ENCODE assay signal across 22 cellular contexts in the genomic region with DNA sequence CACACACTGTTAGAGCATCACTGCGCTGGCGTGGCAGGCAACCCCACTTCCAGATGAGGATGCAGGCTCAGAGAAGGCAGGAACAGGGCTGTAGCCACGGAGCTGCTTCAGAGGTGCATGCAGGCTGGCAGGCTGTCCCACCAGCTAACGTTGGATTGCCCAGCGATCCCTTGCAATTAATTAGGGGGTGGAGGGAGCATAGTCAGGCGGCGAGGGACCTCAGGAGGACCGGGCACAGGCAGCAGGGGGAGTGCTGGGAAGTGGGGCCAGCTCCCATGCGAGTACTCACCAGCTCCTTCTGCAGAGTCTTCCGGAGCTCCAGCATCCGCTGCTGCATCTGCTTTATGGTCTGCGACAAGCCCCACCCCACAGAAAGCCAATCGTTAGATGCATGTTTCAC. TPM values are rescaled to one million over a fixed set of nuclear protein-coding genes. Genes with fewer than 3 reads are reported as not detected.
A peak's percentile ranks its signal among the peaks of the same experiment; 100 is the strongest.
DNase-seq lines count a peak whose midpoint lies in the region; ATAC-seq and TF ChIP-seq lines count a peak whose summit lies in the region.
"Had no signal": no experiment of that assay in that cellular context is flagged by ENCODE, and none has a peak within 500 bp of the region (broad histone marks: within the 10 kb centered on the region; RNA-seq: fewer than 3 reads in every experiment).

No MANE protein-coding gene starts in this region.

- H3K27me3 ChIP-seq in BLaER1 (no peaks in the 10 kb centered on the region), H7 (ENCODE audit: control insufficient read depth, insufficient read depth, low read length) (no peaks in the 10 kb centered on the region), trophoblast cell (ENCODE audit: insufficient read depth, low read length) (no peaks in the 10 kb centered on the region), gastroesophageal sphincter (no peaks in the 10 kb centered on the region)

- WGBS in trophoblast cell (ENCODE audit: extremely low coverage, insufficient coverage, insufficient read length) = no CpG with 5 or more reads among the region's 13 CpGs
- 47 to 70% methylated on average over 3 to 4 of the region's 13 CpGs for WGBS in gastroesophageal sphincter (ENCODE audit: low coverage in 1 of 2), 2 donors

- H3K4me2 ChIP-seq in BLaER1 (peak overlapping the region; percentile 76), trophoblast cell (ENCODE audit: low read length) (no peak overlapping the region)

- H2AFZ ChIP-seq in trophoblast cell (ENCODE audit: insufficient read depth, low read length, poor library complexity) = no peak overlapping the region

- no peak for TF ChIP-seq EP300 in gastroesophageal sphincter (IDR thresholded peaks at IDR 0.05)

- no peak overlapping the region for H3K23ac ChIP-seq in trophoblast cell (ENCODE audit: low read length)

- H3K27ac ChIP-seq in BLaER1 (peak overlapping the region; percentile 56), trophoblast cell (ENCODE audit: low read depth, low read length) (no peak overlapping the region), gastroesophageal sphincter (no peak overlapping the region)
- H3K27ac ChIP-seq: HL-60 had no signal

- H3K79me1 ChIP-seq in trophoblast cell (ENCODE audit: low read length) = no peaks in the 10 kb centered on the region

- H3K9ac ChIP-seq in BLaER1 (peak overlapping the region; percentile 3; the same call in 1 of the 2 replicates), trophoblast cell (ENCODE audit: low read length) (no peak overlapping the region)

- no peak overlapping the region for H2BK12ac ChIP-seq in trophoblast cell (ENCODE audit: low read length)

- H3K18ac ChIP-seq in trophoblast cell (ENCODE audit: low read length) = no peak overlapping the region

- H3K14ac ChIP-seq in trophoblast cell (ENCODE audit: low read length) = no peak overlapping the region

- no peak overlapping the region for H4K12ac ChIP-seq in trophoblast cell (ENCODE audit: low read depth, low read length)

- peak; percentile 70 for DNase-seq in H7
- peak; percentile 48 for DNase-seq in iPS-NIHi11 (ENCODE audit: low spot score)
- no peak for DNase-seq in trophoblast cell
- DNase-seq in midbrain (lab: John Stamatoyannopoulos, UW) = no peak
- DNase-seq: C1 segment of cervical spinal cord; CD8-positive, alpha-beta T cell; DND-41; KG1; NCI-H1092; NCI-H1436; NCI-H187 treated with DMSO at 0.1 percent for 48 hours; NCI-H510A; NCI-H748 treated with DMSO at 0.1 percent for 48 hours had no signal

- TF ChIP-seq POLR2A in gastroesophageal sphincter (IDR thresholded peaks at IDR 0.05) = no peak

- H3K4me1 ChIP-seq in BLaER1 = peaks cover 72% of the 10 kb centered on the region
- no peaks in the 10 kb centered on the region for H3K4me1 ChIP-seq in trophoblast cell (ENCODE audit: control insufficient read depth in 1 of 2, insufficient read depth in 2 of 2, low read length in 2 of 2)
- H3K4me1 ChIP-seq in gastroesophageal sphincter = no peaks in the 10 kb centered on the region

- H3K79me2 ChIP-seq in trophoblast cell (ENCODE audit: control insufficient read depth, insufficient read depth, low read length, poor library complexity) = no peaks in the 10 kb centered on the region

- ATAC-seq in gastroesophageal sphincter (no peak), GM19395 (IDR thresholded peaks at IDR 0.05; ENCODE audit: unreplicated experiment) (no peak)
- ATAC-seq: CD8-positive, alpha-beta T cell; GM12878; SK-N-SH treated with all-trans-retinoic acid at 6 μM for 48 hours had no signal

- no peak overlapping the region for H3K4ac ChIP-seq in trophoblast cell (ENCODE audit: low read depth, low read length)

- no peak for TF ChIP-seq CTCF in gastroesophageal sphincter (IDR thresholded peaks at IDR 0.05)

- no peak overlapping the region for H4K91ac ChIP-seq in trophoblast cell (ENCODE audit: low read depth, low read length)

- no peak overlapping the region for H2BK5ac ChIP-seq in trophoblast cell (ENCODE audit: low read depth, low read length, poor library complexity)

- H4K8ac ChIP-seq in trophoblast cell (ENCODE audit: low read depth, low read length) = no peak overlapping the region

- no peak overlapping the region for H2BK120ac ChIP-seq in trophoblast cell (ENCODE audit: insufficient read depth, low read length, poor library complexity)

- H3K36me3 ChIP-seq in BLaER1 (peaks cover 49% of the 10 kb centered on the region), H7 (replicated peaks; ENCODE audit: control insufficient read depth, insufficient read depth, low read length) (peaks cover 4% of the 10 kb centered on the region), trophoblast cell (ENCODE audit: control insufficient read depth in 1 of 2, insufficient read depth in 2 of 2, low read length in 2 of 2) (peaks cover 36 to 59% of the 10 kb centered on the region in 2 experiments), gastroesophageal sphincter (peaks cover 0 to 99% of the 10 kb centered on the region in 2 donors)

- peaks cover 18% of the 10 kb centered on the region for H4K20me1 ChIP-seq in BLaER1

- no peak overlapping the region for H2AK5ac ChIP-seq in trophoblast cell (ENCODE audit: low read length)

- peak overlapping the region; percentile 2; the same call in 1 of the 2 replicates for H3K4me3 ChIP-seq in BLaER1
- H3K4me3 ChIP-seq in H7 (ENCODE audit: insufficient read depth, low read depth, low read length) = no peak overlapping the region
- H3K4me3 ChIP-seq in trophoblast cell (ENCODE audit: low read depth, low read length) = peak overlapping the region; percentile 2
- H3K4me3 ChIP-seq in gastroesophageal sphincter = no peak overlapping the region
- H3K4me3 ChIP-seq: GM12878, HAP-1 had no signal

- H3K9me3 ChIP-seq in BLaER1 (no peaks in the 10 kb centered on the region), trophoblast cell (ENCODE audit: insufficient read depth, low read depth, low read length) (peaks cover 5% of the 10 kb centered on the region), gastroesophageal sphincter (no peaks in the 10 kb centered on the region)
- H3K9me3 ChIP-seq: HAP-1 had no signal

RNA-seq across cellular contexts. Expression of a gene that starts 20.3 kb away (rescaled TPM):
- total RNA-seq in H7 (2014; rRNA removed; shearing (Covaris generic)) = 34.5 and 42.4 TPM in 2 replicates
- polyA plus RNA-seq in trophoblast cell (2013) = 60.3 and 60.7 TPM in 2 replicates
- total RNA-seq in gastroesophageal sphincter = 10 to 100 TPM; 19.9 to 27.6 (median 20.3) TPM

RNA-seq across cellular contexts. Expression of a gene that starts 20.5 kb away (rescaled TPM):
- 2,762 and 3,564 TPM in 2 replicates for total RNA-seq in H7 (2014; rRNA removed; shearing (Covaris generic))
- 3,251 and 3,406 TPM in 2 replicates for polyA plus RNA-seq in trophoblast cell (2013)
- total RNA-seq in gastroesophageal sphincter = 1,000 to 10,000 TPM; 1,026 to 2,785 (median 2,065) TPM

RNA-seq across cellular contexts. Expression of a gene that starts 29.0 kb away (rescaled TPM):
- total RNA-seq in H7 (2014; rRNA removed; shearing (Covaris generic)) = not detected in 2 replicates
- polyA plus RNA-seq in trophoblast cell (2013) = 0.05 and 0.06 TPM in 2 replicates
- not detected for total RNA-seq in gastroesophageal sphincter
- total RNA-seq: A673; CD8-positive, alpha-beta T cell; GM12878; HT-29 had no signal
- polyA plus RNA-seq: GM12878 had no signal

RNA-seq across cellular contexts. Expression of a gene that starts 58.7 kb away (rescaled TPM):
- total RNA-seq in H7 (2014; rRNA removed; shearing (Covaris generic)) = 3.7 and 3.9 TPM in 2 replicates
- polyA plus RNA-seq in trophoblast cell (2013) = 7.7 and 7.8 TPM in 2 replicates
- 10 to 100 TPM; 21.3 to 42.5 (median 31.9) TPM for total RNA-seq in gastroesophageal sphincter

Comparison
In these comparisons a context has a peak if more than half of its experiments do, and no peak if none do; other contexts are left out.
1. H3K4me3 ChIP-seq: peak in BLaER1 (single experiment) and trophoblast cell (single experiment); none in H7 (single experiment) and gastroesophageal sphincter (0 of 2).
2. DNase-seq: peak in H7 (single experiment) and iPS-NIHi11 (single experiment); none in trophoblast cell (0 of 2) and midbrain (single experiment).